Comparison of ENCODE assay signal across 10 cellular contexts in the genomic region with DNA sequence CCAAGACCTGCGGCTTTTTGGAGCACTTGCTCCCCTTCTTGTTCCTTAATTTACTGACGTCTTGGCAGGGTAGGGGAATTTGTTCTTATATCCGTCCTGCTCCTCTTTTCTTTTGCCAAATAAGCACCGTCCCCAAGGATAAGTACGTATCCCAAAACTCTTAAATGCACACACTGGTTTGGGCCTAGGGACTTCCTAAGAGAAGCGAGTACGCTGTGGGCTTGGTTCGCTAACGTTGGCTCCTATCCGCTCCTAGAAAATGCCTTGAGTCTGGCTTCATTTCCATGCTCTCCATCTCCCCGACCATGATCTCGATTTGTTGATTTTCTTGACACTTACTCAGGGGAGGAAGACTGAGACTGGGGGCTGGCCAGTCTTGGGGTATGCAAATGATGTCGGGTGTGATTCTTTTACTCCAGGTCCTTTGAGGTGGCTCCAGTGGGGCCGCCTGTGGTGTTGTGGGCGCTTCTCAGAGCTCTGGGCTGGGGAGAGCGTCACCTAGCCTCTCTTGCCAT. TPM values are rescaled to one million over a fixed set of nuclear protein-coding genes. Genes with fewer than 3 reads are reported as not detected.
DNase-seq lines count a peak whose midpoint lies in the region; ATAC-seq and TF ChIP-seq lines count a peak whose summit lies in the region.
"Had no signal": no experiment of that assay in that cellular context is flagged by ENCODE, and none has a peak within 500 bp of the region (broad histone marks: within the 10 kb centered on the region; RNA-seq: fewer than 3 reads in every experiment).

No MANE protein-coding gene starts in this region.

- no peak for TF ChIP-seq POLR2A in GM18505 (IDR thresholded peaks at IDR 0.05; ENCODE audit: borderline replicate concordance, extremely low read depth, insufficient read depth, insufficient read length)

- peaks cover 20% of the 10 kb centered on the region for H3K27me3 ChIP-seq in muscle layer of duodenum (ENCODE audit: low read depth, low read length)

- no peaks in the 10 kb centered on the region for H3K9me3 Mint-ChIP-seq in activated naive CD4-positive, alpha-beta T cell treated with anti-CD3 and anti-CD28 coated beads, Interleukin-2, amount 10 ng/mL, durations not matched to agents 7 days and 5 days
- no peaks in the 10 kb centered on the region for H3K9me3 Mint-ChIP-seq in type B pancreatic cell

- TF ChIP-seq CTCF in type B pancreatic cell (conservative IDR thresholded peaks at IDR 0.05): no peak

- ATAC-seq in GM18505 (IDR thresholded peaks at IDR 0.05; ENCODE audit: unreplicated experiment): no peak
- ATAC-seq: activated CD4-positive, CD25-positive, alpha-beta regulatory T cell treated with anti-CD3 and anti-CD28 coated beads, Interleukin-2, amount 50 U/mL, for 24 hours had no signal

- H3K36me3 ChIP-seq in muscle layer of duodenum (ENCODE audit: control insufficient read depth in 1 of 2, insufficient read depth in 2 of 2, low read length in 2 of 2): no peaks in the 10 kb centered on the region

- peaks cover 2% of the 10 kb centered on the region for H3K36me3 Mint-ChIP-seq in activated naive CD4-positive, alpha-beta T cell treated with anti-CD3 and anti-CD28 coated beads, Interleukin-2, amount 10 ng/mL, durations not matched to agents 7 days and 5 days
- H3K36me3 Mint-ChIP-seq in type B pancreatic cell: no peaks in the 10 kb centered on the region

- no peak for DNase-seq in activated naive CD4-positive, alpha-beta T cell treated with anti-CD3 and anti-CD28 coated beads, Interleukin-2, amount 10 ng/mL, durations not matched to agents 7 days and 5 days
- no peak for DNase-seq in activated naive CD4-positive, alpha-beta T cell treated with Interleukin-2 at 50 U/mL for 16 hours
- peak; percentile 37 for DNase-seq in cerebellum (ENCODE audit: low spot score)
- DNase-seq in type B pancreatic cell (ENCODE audit: extremely low spot score, unreplicated experiment): no peak
- no peak for DNase-seq in NCI-H82 (lab: John Stamatoyannopoulos, UW)
- no peak for DNase-seq in NCI-H510A (lab: John Stamatoyannopoulos, UW)
- DNase-seq: NCI-H524 treated with DMSO at 0.1 percent for 48 hours had no signal

- CTCF ChIA-PET in activated naive CD4-positive, alpha-beta T cell treated with anti-CD3 and anti-CD28 coated beads, Interleukin-2, amount 10 ng/mL, durations not matched to agents 7 days and 5 days (lab: Charles Lee): no interaction called here

- H3K9me3 ChIP-seq in muscle layer of duodenum (ENCODE audit: control insufficient read depth in 1 of 2, low read length in 2 of 2): no peaks in the 10 kb centered on the region

- H3K27ac Mint-ChIP-seq in activated naive CD4-positive, alpha-beta T cell treated with anti-CD3 and anti-CD28 coated beads, Interleukin-2, amount 10 ng/mL, durations not matched to agents 7 days and 5 days: no peak overlapping the region
- no peak overlapping the region for H3K27ac Mint-ChIP-seq in type B pancreatic cell

- no peak overlapping the region for H3K27ac ChIP-seq in muscle layer of duodenum (ENCODE audit: low read length)

- peaks cover 0 to 23% of the 10 kb centered on the region in 2 donors for H3K4me1 ChIP-seq in muscle layer of duodenum (ENCODE audit: control insufficient read depth in 1 of 2, insufficient read depth in 2 of 2, low read length in 2 of 2)

- peak overlapping the region; percentile 57 to 77 for H3K4me3 ChIP-seq in muscle layer of duodenum (ENCODE audit: low read depth in 1 of 2, low read length in 2 of 2)

- H3K4me1 Mint-ChIP-seq in activated naive CD4-positive, alpha-beta T cell treated with anti-CD3 and anti-CD28 coated beads, Interleukin-2, amount 10 ng/mL, durations not matched to agents 7 days and 5 days: peaks cover 16% of the 10 kb centered on the region
- H3K4me1 Mint-ChIP-seq in type B pancreatic cell (ENCODE audit: unreplicated experiment): peaks cover 18% of the 10 kb centered on the region

- H3K4me3 Mint-ChIP-seq in activated naive CD4-positive, alpha-beta T cell treated with anti-CD3 and anti-CD28 coated beads, Interleukin-2, amount 10 ng/mL, durations not matched to agents 7 days and 5 days: peak overlapping the region; percentile 14
- peak overlapping the region; percentile 88 for H3K4me3 Mint-ChIP-seq in type B pancreatic cell

- peaks cover 59% of the 10 kb centered on the region for H3K27me3 Mint-ChIP-seq in activated naive CD4-positive, alpha-beta T cell treated with anti-CD3 and anti-CD28 coated beads, Interleukin-2, amount 10 ng/mL, durations not matched to agents 7 days and 5 days
- peaks cover 95% of the 10 kb centered on the region for H3K27me3 Mint-ChIP-seq in type B pancreatic cell

RNA-seq across cellular contexts. Expression of a gene that starts 1.3 kb away (rescaled TPM):
- total RNA-seq in cerebellum (13.5 TPM), type B pancreatic cell (ENCODE audit: low replicate concordance) (0.38 and 0.53 TPM in 2 replicates)
